In the genomic region with DNA sequence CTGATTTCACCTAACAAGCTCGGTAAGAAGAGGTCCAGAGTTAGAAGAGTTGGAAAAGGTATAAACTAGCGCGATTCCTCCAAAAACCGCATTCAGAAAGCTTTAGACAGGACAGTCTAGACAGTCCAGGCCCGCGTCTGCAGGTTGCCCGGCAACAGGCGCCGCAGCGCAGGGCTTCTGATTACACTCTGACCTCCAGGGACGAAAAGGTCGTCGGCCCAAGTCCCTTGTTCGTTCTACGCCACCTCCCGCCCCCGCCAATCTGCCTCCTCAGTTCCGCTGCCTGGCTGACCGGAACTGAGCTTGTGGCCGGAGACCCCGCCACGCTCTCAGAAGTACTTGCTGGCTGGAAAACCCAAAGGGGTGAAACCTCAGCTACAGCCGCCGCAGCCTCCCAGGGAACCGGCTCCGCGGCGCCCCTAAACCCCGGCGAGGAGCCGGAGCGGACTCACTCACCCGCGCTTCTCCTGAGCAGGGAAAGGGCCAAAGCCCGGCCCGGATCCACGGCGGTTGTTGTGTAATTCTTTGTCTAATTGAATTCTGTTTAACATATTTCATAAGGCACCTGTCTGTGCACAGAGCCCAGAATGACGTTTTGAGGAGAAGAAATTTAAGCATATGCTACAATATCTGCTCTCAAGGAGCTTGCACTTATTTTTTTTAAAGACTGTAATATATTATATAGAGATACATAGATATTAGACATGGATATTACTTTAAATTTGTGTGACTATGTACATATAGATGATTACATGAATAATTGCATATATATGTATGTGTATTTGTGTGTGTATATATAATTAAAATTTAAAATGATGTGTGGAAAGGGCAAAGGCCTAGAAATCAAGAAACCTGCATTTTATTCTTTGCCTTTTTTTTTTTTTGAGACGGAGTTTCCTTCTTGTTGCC, we compare ENCODE assay signal across 1 cellular context.
TF ChIP-seq lines count a peak whose summit lies in the region.

Gene CAPS2, minus strand, starts transcription at position 407 of the 909 bp plus-strand sequence. CDS start 3,826 bp downstream, outside the sequence.

TF ChIP-seq in HepG2, 621 proteins besides CTCF, POLR2A, EP300 and RAD21 (continued from another document and continues in another):
- TF ChIP-seq ZNF646 (CRISPR knock-in tag; IDR thresholded peaks at IDR 0.05) (no peak), ZNF780A (CRISPR knock-in tag; IDR thresholded peaks at IDR 0.05) (no peak), ZNF710 (CRISPR knock-in tag; IDR thresholded peaks at IDR 0.05; ENCODE audit: borderline replicate concordance) (peak; percentile 46; the same call in 1 of the 2 replicates), RAD51 (IDR thresholded peaks at IDR 0.05; ENCODE audit: borderline replicate concordance) (no peak), KLF6 (CRISPR knock-in tag; IDR thresholded peaks at IDR 0.05) (no peak), SOX13 (IDR thresholded peaks at IDR 0.05) (0 out of 2 replicates have a peak, but pooled peaks have one; percentile 29), SOX13 (CRISPR knock-in tag; conservative IDR thresholded peaks at IDR 0.05 in 1 of 2, IDR thresholded peaks at IDR 0.05 in 1 of 2) (peak in 1 of 2 experiments; percentile 45; a peak in 2 of 4 replicates), ZNF777 (CRISPR knock-in tag; IDR thresholded peaks at IDR 0.05) (no peak), ZNF879 (CRISPR knock-in tag; IDR thresholded peaks at IDR 0.05) (no peak), FOXK2 (IDR thresholded peaks at IDR 0.05) (no peak), GATAD1 (CRISPR knock-in tag; IDR thresholded peaks at IDR 0.05) (no peak; the same call in 1 of the 2 replicates), PCBP2 (optimal IDR thresholded peaks at IDR 0.05; ENCODE audit: low read depth, low read length, poor library complexity, severe bottlenecking) (no peak), FOXM1 (CRISPR knock-in tag; IDR thresholded peaks at IDR 0.05) (no peak), NR3C1 (CRISPR knock-in tag; IDR thresholded peaks at IDR 0.05) (no peak), ZKSCAN1 (IDR thresholded peaks at IDR 0.05; ENCODE audit: low read length) (no peak), PAWR (CRISPR knock-in tag; IDR thresholded peaks at IDR 0.05; ENCODE audit: borderline replicate concordance) (no peak), ZNF225 (CRISPR knock-in tag; IDR thresholded peaks at IDR 0.05) (no peak), NFATC3 (CRISPR knock-in tag; IDR thresholded peaks at IDR 0.05) (no peak), STAT6 (CRISPR knock-in tag; IDR thresholded peaks at IDR 0.05; ENCODE audit: borderline replicate concordance) (no peak), ZNF350 (CRISPR knock-in tag; IDR thresholded peaks at IDR 0.05; ENCODE audit: borderline replicate concordance, low read depth) (peak; percentile 82; the same call in 1 of the 2 replicates), ZNF333 (CRISPR knock-in tag; IDR thresholded peaks at IDR 0.05; ENCODE audit: borderline replicate concordance) (no peak), REXO4 (CRISPR knock-in tag; IDR thresholded peaks at IDR 0.05; ENCODE audit: borderline replicate concordance) (no peak), ZNF589 (CRISPR knock-in tag; conservative IDR thresholded peaks at IDR 0.05) (no peak), KAT2B (IDR thresholded peaks at IDR 0.05; ENCODE audit: borderline replicate concordance, low read depth, low read length) (no peak), RFXANK (CRISPR knock-in tag; IDR thresholded peaks at IDR 0.05) (no peak), SP1 (IDR thresholded peaks at IDR 0.05) (no peak), SP1 (CRISPR knock-in tag; IDR thresholded peaks at IDR 0.05) (no peak; the same call in 1 of the 2 replicates), ZSCAN5A (CRISPR knock-in tag; IDR thresholded peaks at IDR 0.05; ENCODE audit: borderline replicate concordance) (peak; percentile 62; the same call in 1 of the 2 replicates), GFI1 (CRISPR knock-in tag; IDR thresholded peaks at IDR 0.05; ENCODE audit: borderline replicate concordance) (peak; percentile 33; the same call in 1 of the 2 replicates), HMG20B (CRISPR knock-in tag; conservative IDR thresholded peaks at IDR 0.05) (no peak), MAZ (IDR thresholded peaks at IDR 0.05; ENCODE audit: borderline replicate concordance, low read depth, low read length) (0 out of 2 replicates have a peak, but pooled peaks have one; percentile 36), MAZ (CRISPR knock-in tag; IDR thresholded peaks at IDR 0.05; ENCODE audit: low read depth) (peak; percentile 41), DNMT1 (CRISPR knock-in tag; IDR thresholded peaks at IDR 0.05) (no peak)
- TF ChIP-seq, protein P1, sequence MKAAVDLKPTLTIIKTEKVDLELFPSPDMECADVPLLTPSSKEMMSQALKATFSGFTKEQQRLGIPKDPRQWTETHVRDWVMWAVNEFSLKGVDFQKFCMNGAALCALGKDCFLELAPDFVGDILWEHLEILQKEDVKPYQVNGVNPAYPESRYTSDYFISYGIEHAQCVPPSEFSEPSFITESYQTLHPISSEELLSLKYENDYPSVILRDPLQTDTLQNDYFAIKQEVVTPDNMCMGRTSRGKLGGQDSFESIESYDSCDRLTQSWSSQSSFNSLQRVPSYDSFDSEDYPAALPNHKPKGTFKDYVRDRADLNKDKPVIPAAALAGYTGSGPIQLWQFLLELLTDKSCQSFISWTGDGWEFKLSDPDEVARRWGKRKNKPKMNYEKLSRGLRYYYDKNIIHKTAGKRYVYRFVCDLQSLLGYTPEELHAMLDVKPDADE (CRISPR knock-in tag; IDR thresholded peaks at IDR 0.05), result no peak
- TF ChIP-seq, protein P2, sequence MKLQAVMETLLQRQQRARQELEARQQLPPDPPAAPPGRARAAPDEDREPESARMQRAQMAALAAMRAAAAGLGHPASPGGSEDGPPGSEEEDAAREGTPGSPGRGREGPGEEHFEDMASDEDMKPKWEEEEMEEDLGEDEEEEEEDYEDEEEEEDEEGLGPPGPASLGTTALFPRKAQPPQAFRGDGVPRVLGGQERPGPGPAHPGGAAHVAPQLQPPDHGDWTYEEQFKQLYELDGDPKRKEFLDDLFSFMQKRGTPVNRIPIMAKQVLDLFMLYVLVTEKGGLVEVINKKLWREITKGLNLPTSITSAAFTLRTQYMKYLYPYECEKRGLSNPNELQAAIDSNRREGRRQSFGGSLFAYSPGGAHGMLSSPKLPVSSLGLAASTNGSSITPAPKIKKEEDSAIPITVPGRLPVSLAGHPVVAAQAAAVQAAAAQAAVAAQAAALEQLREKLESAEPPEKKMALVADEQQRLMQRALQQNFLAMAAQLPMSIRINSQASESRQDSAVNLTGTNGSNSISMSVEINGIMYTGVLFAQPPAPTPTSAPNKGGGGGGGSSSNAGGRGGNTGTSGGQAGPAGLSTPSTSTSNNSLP (IDR thresholded peaks at IDR 0.05; ENCODE audit: low read depth, low read length), result peak; percentile 76; the same call in 1 of the 2 replicates
- TF ChIP-seq, protein P3, sequence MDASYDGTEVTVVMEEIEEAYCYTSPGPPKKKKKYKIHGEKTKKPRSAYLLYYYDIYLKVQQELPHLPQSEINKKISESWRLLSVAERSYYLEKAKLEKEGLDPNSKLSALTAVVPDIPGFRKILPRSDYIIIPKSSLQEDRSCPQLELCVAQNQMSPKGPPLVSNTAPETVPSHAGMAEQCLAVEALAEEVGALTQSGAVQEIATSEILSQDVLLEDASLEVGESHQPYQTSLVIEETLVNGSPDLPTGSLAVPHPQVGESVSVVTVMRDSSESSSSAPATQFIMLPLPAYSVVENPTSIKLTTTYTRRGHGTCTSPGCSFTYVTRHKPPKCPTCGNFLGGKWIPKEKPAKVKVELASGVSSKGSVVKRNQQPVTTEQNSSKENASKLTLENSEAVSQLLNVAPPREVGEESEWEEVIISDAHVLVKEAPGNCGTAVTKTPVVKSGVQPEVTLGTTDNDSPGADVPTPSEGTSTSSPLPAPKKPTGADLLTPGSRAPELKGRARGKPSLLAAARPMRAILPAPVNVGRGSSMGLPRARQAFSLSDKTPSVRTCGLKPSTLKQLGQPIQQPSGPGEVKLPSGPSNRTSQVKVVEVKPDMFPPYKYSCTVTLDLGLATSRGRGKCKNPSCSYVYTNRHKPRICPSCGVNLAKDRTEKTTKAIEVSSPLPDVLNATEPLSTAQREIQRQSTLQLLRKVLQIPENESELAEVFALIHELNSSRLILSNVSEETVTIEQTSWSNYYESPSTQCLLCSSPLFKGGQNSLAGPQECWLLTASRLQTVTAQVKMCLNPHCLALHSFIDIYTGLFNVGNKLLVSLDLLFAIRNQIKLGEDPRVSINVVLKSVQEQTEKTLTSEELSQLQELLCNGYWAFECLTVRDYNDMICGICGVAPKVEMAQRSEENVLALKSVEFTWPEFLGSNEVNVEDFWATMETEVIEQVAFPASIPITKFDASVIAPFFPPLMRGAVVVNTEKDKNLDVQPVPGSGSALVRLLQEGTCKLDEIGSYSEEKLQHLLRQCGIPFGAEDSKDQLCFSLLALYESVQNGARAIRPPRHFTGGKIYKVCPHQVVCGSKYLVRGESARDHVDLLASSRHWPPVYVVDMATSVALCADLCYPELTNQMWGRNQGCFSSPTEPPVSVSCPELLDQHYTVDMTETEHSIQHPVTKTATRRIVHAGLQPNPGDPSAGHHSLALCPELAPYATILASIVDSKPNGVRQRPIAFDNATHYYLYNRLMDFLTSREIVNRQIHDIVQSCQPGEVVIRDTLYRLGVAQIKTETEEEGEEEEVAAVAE (CRISPR knock-in tag; IDR thresholded peaks at IDR 0.05; ENCODE audit: borderline replicate concordance), result no peak
